ENCODE assay signal across 16 cellular contexts in genomic region chr9:127628644-127629467, GRCh38. TPM values are rescaled to one million over a fixed set of nuclear protein-coding genes. Genes with fewer than 3 reads are reported as not detected.
DNase-seq lines count a peak whose midpoint lies in the region; ATAC-seq and TF ChIP-seq lines count a peak whose summit lies in the region.
"Had no signal": no experiment of that assay in that cellular context is flagged by ENCODE, and none has a peak within 500 bp of the region (broad histone marks: within the 10 kb centered on the region; RNA-seq: fewer than 3 reads in every experiment).

No MANE protein-coding gene starts in this region.

- POLR2A ChIA-PET in activated CD4-positive, alpha-beta T cell treated with anti-CD3 and anti-CD28 coated beads, Interleukin-2, amount 10 ng/mL, durations not matched to agents 7 days and 5 days (lab: Charles Lee): no interaction called here

- ATAC-seq in omental fat pad (ENCODE audit: low FRiP score) (peak; percentile 61), GM21515 (IDR thresholded peaks at IDR 0.05; ENCODE audit: unreplicated experiment) (no peak)
- ATAC-seq: GM12878 had no signal

- H3K4me1 Mint-ChIP-seq in activated T-helper 1 cell treated with anti-CD3 and anti-CD28 coated beads, Interleukin-12 subunit alpha, Interleukin-12 subunit beta, Interleukin-2, Interleukin-4 antibody, amounts not matched to agents 30 ng/mL and 10 ng/mL and 1 ng/mL, durations not matched to agents 14 hours and 24 hours and 36 hours (ENCODE audit: low read depth): peaks cover 19% of the 10 kb centered on the region
- H3K4me1 Mint-ChIP-seq in glutamatergic neuron (ENCODE audit: low read depth, unreplicated experiment): peaks cover 37% of the 10 kb centered on the region
- H3K4me1 Mint-ChIP-seq in activated CD4-positive, alpha-beta T cell treated with anti-CD3 and anti-CD28 coated beads, Interleukin-2, amount 10 ng/mL, durations not matched to agents 7 days and 5 days: peaks cover 2% of the 10 kb centered on the region

- CTCF ChIA-PET in activated CD4-positive, alpha-beta T cell treated with anti-CD3 and anti-CD28 coated beads, Interleukin-2, amount 10 ng/mL, durations not matched to agents 7 days and 5 days (lab: Charles Lee): no interaction called here

- no peak overlapping the region for H3K4me3 Mint-ChIP-seq in activated T-helper 1 cell treated with anti-CD3 and anti-CD28 coated beads, Interleukin-12 subunit alpha, Interleukin-12 subunit beta, Interleukin-2, Interleukin-4 antibody, amounts not matched to agents 30 ng/mL and 10 ng/mL and 1 ng/mL, durations not matched to agents 14 hours and 24 hours and 36 hours
- peak overlapping the region; percentile 80 for H3K4me3 Mint-ChIP-seq in glutamatergic neuron (ENCODE audit: unreplicated experiment)
- H3K4me3 Mint-ChIP-seq in activated CD4-positive, alpha-beta T cell treated with anti-CD3 and anti-CD28 coated beads, Interleukin-2, amount 10 ng/mL, durations not matched to agents 7 days and 5 days: no peak overlapping the region
- H3K4me3 Mint-ChIP-seq: activated T-cell treated with anti-CD3 and anti-CD28 coated beads, Interleukin-2, amount 50 U/mL, for 4 hours had no signal

- no peaks in the 10 kb centered on the region for H3K36me3 Mint-ChIP-seq in activated T-helper 1 cell treated with anti-CD3 and anti-CD28 coated beads, Interleukin-12 subunit alpha, Interleukin-12 subunit beta, Interleukin-2, Interleukin-4 antibody, amounts not matched to agents 30 ng/mL and 10 ng/mL and 1 ng/mL, durations not matched to agents 14 hours and 24 hours and 36 hours (ENCODE audit: low read depth)
- H3K36me3 Mint-ChIP-seq in glutamatergic neuron (ENCODE audit: unreplicated experiment): no peaks in the 10 kb centered on the region
- no peaks in the 10 kb centered on the region for H3K36me3 Mint-ChIP-seq in activated CD4-positive, alpha-beta T cell treated with anti-CD3 and anti-CD28 coated beads, Interleukin-2, amount 10 ng/mL, durations not matched to agents 7 days and 5 days (ENCODE audit: low read depth)

- DNase-seq in HUDEP-2 (lab: John Stamatoyannopoulos, UW; ENCODE audit: unreplicated experiment in 76 of 76) (peak in 54 of 76 experiments; percentile 8 to 84 (median 48)), glutamatergic neuron (no peak), omental fat pad (ENCODE audit: low spot score) (no peak), middle frontal gyrus (ENCODE audit: extremely low spot score, low spot score) (no peak)
- DNase-seq in activated T-helper 1 cell treated with anti-CD3 and anti-CD28 coated beads, Interleukin-12 subunit alpha, Interleukin-12 subunit beta, Interleukin-2, Interleukin-4 antibody, amounts not matched to agents 30 ng/mL and 10 ng/mL and 1 ng/mL, durations not matched to agents 14 hours and 24 hours and 36 hours (ENCODE audit: low spot score): no peak
- no peak for DNase-seq in activated CD4-positive, alpha-beta T cell treated with anti-CD3 and anti-CD28 coated beads, Interleukin-2, amount 10 ng/mL, durations not matched to agents 7 days and 5 days
- DNase-seq in stimulated activated CD4-positive, alpha-beta T cell treated with anti-CD3 and anti-CD28 coated beads, Interleukin-4, amount 100 ng/mL, for 4 hours: no peak
- DNase-seq: activated T-cell treated with anti-CD3 and anti-CD28 coated beads, Interleukin-2, amount 50 U/mL, for 4 hours; amniotic stem cell; COR-L47; hypothalamus; NCI-H1105; NCI-H2171 treated with DMSO at 0.1 percent for 48 hours; NK-92 treated with Interleukin-12 subunit alpha and Interleukin-12 subunit beta, amount 100 ng/mL, for 24 hours had no signal

- TF ChIP-seq CTCF in glutamatergic neuron (IDR thresholded peaks at IDR 0.05; ENCODE audit: partially characterized antibody, unreplicated experiment): no peak
- TF ChIP-seq CTCF in omental fat pad (IDR thresholded peaks at IDR 0.05): no peak

- peaks cover 4% of the 10 kb centered on the region for H3K27me3 Mint-ChIP-seq in activated T-helper 1 cell treated with anti-CD3 and anti-CD28 coated beads, Interleukin-12 subunit alpha, Interleukin-12 subunit beta, Interleukin-2, Interleukin-4 antibody, amounts not matched to agents 30 ng/mL and 10 ng/mL and 1 ng/mL, durations not matched to agents 14 hours and 24 hours and 36 hours (ENCODE audit: insufficient read depth)
- peaks cover 2% of the 10 kb centered on the region for H3K27me3 Mint-ChIP-seq in glutamatergic neuron (ENCODE audit: unreplicated experiment)
- peaks cover 11% of the 10 kb centered on the region for H3K27me3 Mint-ChIP-seq in activated CD4-positive, alpha-beta T cell treated with anti-CD3 and anti-CD28 coated beads, Interleukin-2, amount 10 ng/mL, durations not matched to agents 7 days and 5 days

- no peaks in the 10 kb centered on the region for H3K9me3 Mint-ChIP-seq in activated T-helper 1 cell treated with anti-CD3 and anti-CD28 coated beads, Interleukin-12 subunit alpha, Interleukin-12 subunit beta, Interleukin-2, Interleukin-4 antibody, amounts not matched to agents 30 ng/mL and 10 ng/mL and 1 ng/mL, durations not matched to agents 14 hours and 24 hours and 36 hours
- H3K9me3 Mint-ChIP-seq in glutamatergic neuron (ENCODE audit: unreplicated experiment): peaks cover 8% of the 10 kb centered on the region
- H3K9me3 Mint-ChIP-seq in activated CD4-positive, alpha-beta T cell treated with anti-CD3 and anti-CD28 coated beads, Interleukin-2, amount 10 ng/mL, durations not matched to agents 7 days and 5 days: no peaks in the 10 kb centered on the region
- H3K9me3 Mint-ChIP-seq: activated T-cell treated with anti-CD3 and anti-CD28 coated beads, Interleukin-2, amount 50 U/mL, for 4 hours had no signal

- peak overlapping the region; percentile 63 for H3K27ac Mint-ChIP-seq in activated T-helper 1 cell treated with anti-CD3 and anti-CD28 coated beads, Interleukin-12 subunit alpha, Interleukin-12 subunit beta, Interleukin-2, Interleukin-4 antibody, amounts not matched to agents 30 ng/mL and 10 ng/mL and 1 ng/mL, durations not matched to agents 14 hours and 24 hours and 36 hours
- peak overlapping the region; percentile 4 for H3K27ac Mint-ChIP-seq in glutamatergic neuron (ENCODE audit: unreplicated experiment)
- no peak overlapping the region for H3K27ac Mint-ChIP-seq in activated CD4-positive, alpha-beta T cell treated with anti-CD3 and anti-CD28 coated beads, Interleukin-2, amount 10 ng/mL, durations not matched to agents 7 days and 5 days

- intact Hi-C loops in activated T-helper 1 cell treated with anti-CD3 and anti-CD28 coated beads, Interleukin-12 subunit alpha, Interleukin-12 subunit beta, Interleukin-2, Interleukin-4 antibody, amounts not matched to agents 30 ng/mL and 10 ng/mL and 1 ng/mL, durations not matched to agents 14 hours and 24 hours and 36 hours (cut with micrococcal nuclease): no loop called here

RNA-seq across cellular contexts. Expression of gene STXBP1, which starts 16.8 kb away (rescaled TPM):
- total RNA-seq in activated T-helper 1 cell treated with anti-CD3 and anti-CD28 coated beads, Interleukin-12 subunit alpha, Interleukin-12 subunit beta, Interleukin-2, Interleukin-4 antibody, amounts not matched to agents 30 ng/mL and 10 ng/mL and 1 ng/mL, durations not matched to agents 14 hours and 24 hours and 36 hours: 26.1 and 32.9 TPM in 2 replicates
- total RNA-seq in glutamatergic neuron (ENCODE audit: unreplicated experiment) (402 TPM), omental fat pad (10 to 100 TPM; 47.0 to 81.0 (median 66.4) TPM)
- 10 to 100 TPM; 12.1 to 17.7 TPM for total RNA-seq in activated CD4-positive, alpha-beta T cell treated with anti-CD3 and anti-CD28 coated beads, Interleukin-2, amount 10 ng/mL, durations not matched to agents 7 days and 5 days

Comparison
In these comparisons a context has a peak if more than half of its experiments do, and no peak if none do; other contexts are left out.
1. DNase-seq: peak in HUDEP-2 (54 of 76); none in activated T-helper 1 cell treated with anti-CD3 and anti-CD28 coated beads, Interleukin-12 subunit alpha, Interleukin-12 subunit beta, Interleukin-2, Interleukin-4 antibody, amounts not matched to agents 30 ng/mL and 10 ng/mL and 1 ng/mL, durations not matched to agents 14 hours and 24 hours and 36 hours (single experiment), glutamatergic neuron (single experiment), omental fat pad (single experiment), activated CD4-positive, alpha-beta T cell treated with anti-CD3 and anti-CD28 coated beads, Interleukin-2, amount 10 ng/mL, durations not matched to agents 7 days and 5 days (single experiment), stimulated activated CD4-positive, alpha-beta T cell treated with anti-CD3 and anti-CD28 coated beads, Interleukin-4, amount 100 ng/mL, for 4 hours (0 of 2) and middle frontal gyrus (single experiment).